ENCODE assay signal across 8 cellular contexts in genomic region chr20:46118481-46119020, GRCh38.
A peak's percentile ranks its signal among the peaks of the same experiment; 100 is the strongest.
DNase-seq lines count a peak whose midpoint lies in the region; ATAC-seq lines count a peak whose summit lies in the region.

No MANE protein-coding gene starts in this region.

- no peak overlapping the region for H3K27ac Mint-ChIP-seq in activated naive CD4-positive, alpha-beta T cell treated with anti-CD3 and anti-CD28 coated beads, Interleukin-2, amount 10 ng/mL, durations not matched to agents 7 days and 5 days
- peak overlapping the region; percentile 99 for H3K27ac Mint-ChIP-seq in stimulated activated memory B cell treated with anti-CD40 and anti-IgM and Interleukin-4, amounts not matched to agents 10 μg/mL and 1 μg/mL and 100 μg/mL, for 72 hours

- H3K9me3 Mint-ChIP-seq in activated naive CD4-positive, alpha-beta T cell treated with anti-CD3 and anti-CD28 coated beads, Interleukin-2, amount 10 ng/mL, durations not matched to agents 7 days and 5 days, result no peaks in the 10 kb centered on the region
- H3K9me3 Mint-ChIP-seq in stimulated activated memory B cell treated with anti-CD40 and anti-IgM and Interleukin-4, amounts not matched to agents 10 μg/mL and 1 μg/mL and 100 μg/mL, for 72 hours, result no peaks in the 10 kb centered on the region

- peaks cover 6% of the 10 kb centered on the region for H3K27me3 ChIP-seq in adipocyte (replicated peaks; ENCODE audit: control insufficient read depth, insufficient read depth, low read length)
- H3K27me3 ChIP-seq in iPS-20b (ENCODE audit: insufficient read depth, low read length), result peaks cover 42% of the 10 kb centered on the region

- H3K4me3 ChIP-seq in adipocyte (ENCODE audit: low read length), result peak overlapping the region; percentile 78
- peak overlapping the region; percentile 79 for H3K4me3 ChIP-seq in iPS-20b (ENCODE audit: low read length)

- ATAC-seq in HG03175 (IDR thresholded peaks at IDR 0.05; ENCODE audit: unreplicated experiment) (peak; percentile 56), HG03457 (IDR thresholded peaks at IDR 0.05; ENCODE audit: unreplicated experiment) (no peak)
- ATAC-seq in stimulated activated memory B cell treated with anti-CD40 and anti-IgM and Interleukin-4, amounts not matched to agents 10 μg/mL and 1 μg/mL and 100 μg/mL, for 72 hours, result peak; percentile 82

- H3K9me3 ChIP-seq in adipocyte (ENCODE audit: control insufficient read depth, low read length) (no peaks in the 10 kb centered on the region), iPS-20b (ENCODE audit: insufficient read depth, low read depth, low read length) (no peaks in the 10 kb centered on the region)

- peak; percentile 26 for DNase-seq in activated naive CD4-positive, alpha-beta T cell treated with anti-CD3 and anti-CD28 coated beads, Interleukin-2, amount 10 ng/mL, durations not matched to agents 7 days and 5 days
- no peak for DNase-seq in activated naive CD4-positive, alpha-beta T cell (lab: John Stamatoyannopoulos, UW)
- DNase-seq in adipocyte (ENCODE audit: low read depth) (no peak), DMS79 treated with DMSO at 0.1 percent for 48 hours (lab: John Stamatoyannopoulos, UW) (no peak)

- H3K9ac ChIP-seq in adipocyte (ENCODE audit: low read length) (peak overlapping the region; percentile 61), iPS-20b (ENCODE audit: low read depth, low read length) (peak overlapping the region; percentile 61; the same call in 1 of the 2 replicates)

- no peak overlapping the region for H3K27ac ChIP-seq in iPS-20b (ENCODE audit: low read length)

- peaks cover 25% of the 10 kb centered on the region for H3K4me1 Mint-ChIP-seq in activated naive CD4-positive, alpha-beta T cell treated with anti-CD3 and anti-CD28 coated beads, Interleukin-2, amount 10 ng/mL, durations not matched to agents 7 days and 5 days
- H3K4me1 Mint-ChIP-seq in stimulated activated memory B cell treated with anti-CD40 and anti-IgM and Interleukin-4, amounts not matched to agents 10 μg/mL and 1 μg/mL and 100 μg/mL, for 72 hours, result peaks cover 51% of the 10 kb centered on the region

- peaks cover 50% of the 10 kb centered on the region for H3K27me3 Mint-ChIP-seq in activated naive CD4-positive, alpha-beta T cell treated with anti-CD3 and anti-CD28 coated beads, Interleukin-2, amount 10 ng/mL, durations not matched to agents 7 days and 5 days
- no peaks in the 10 kb centered on the region for H3K27me3 Mint-ChIP-seq in stimulated activated memory B cell treated with anti-CD40 and anti-IgM and Interleukin-4, amounts not matched to agents 10 μg/mL and 1 μg/mL and 100 μg/mL, for 72 hours

- peak overlapping the region; percentile 79 for H3K4me3 Mint-ChIP-seq in activated naive CD4-positive, alpha-beta T cell treated with anti-CD3 and anti-CD28 coated beads, Interleukin-2, amount 10 ng/mL, durations not matched to agents 7 days and 5 days
- peak overlapping the region; percentile 100 for H3K4me3 Mint-ChIP-seq in stimulated activated memory B cell treated with anti-CD40 and anti-IgM and Interleukin-4, amounts not matched to agents 10 μg/mL and 1 μg/mL and 100 μg/mL, for 72 hours

- H3K4me1 ChIP-seq in adipocyte (ENCODE audit: control insufficient read depth, insufficient read depth, low read length) (peaks cover 22% of the 10 kb centered on the region), iPS-20b (ENCODE audit: insufficient read depth, low read length) (no peaks in the 10 kb centered on the region; the same call in 1 of the 2 replicates)

- CTCF ChIA-PET in activated naive CD4-positive, alpha-beta T cell treated with anti-CD3 and anti-CD28 coated beads, Interleukin-2, amount 10 ng/mL, durations not matched to agents 7 days and 5 days (lab: Charles Lee), result no interaction called here

- H3K36me3 Mint-ChIP-seq in activated naive CD4-positive, alpha-beta T cell treated with anti-CD3 and anti-CD28 coated beads, Interleukin-2, amount 10 ng/mL, durations not matched to agents 7 days and 5 days, result no peaks in the 10 kb centered on the region
- peaks cover 41% of the 10 kb centered on the region for H3K36me3 Mint-ChIP-seq in stimulated activated memory B cell treated with anti-CD40 and anti-IgM and Interleukin-4, amounts not matched to agents 10 μg/mL and 1 μg/mL and 100 μg/mL, for 72 hours

- H3K36me3 ChIP-seq in adipocyte (ENCODE audit: control insufficient read depth, insufficient read depth, low read length, severe bottlenecking) (peaks cover 6% of the 10 kb centered on the region), iPS-20b (ENCODE audit: insufficient read depth, low read depth, low read length) (peaks cover 6% of the 10 kb centered on the region; the same call in 1 of the 2 replicates)
